3 cellular contexts compared by ENCODE assay signal in the genomic region with DNA sequence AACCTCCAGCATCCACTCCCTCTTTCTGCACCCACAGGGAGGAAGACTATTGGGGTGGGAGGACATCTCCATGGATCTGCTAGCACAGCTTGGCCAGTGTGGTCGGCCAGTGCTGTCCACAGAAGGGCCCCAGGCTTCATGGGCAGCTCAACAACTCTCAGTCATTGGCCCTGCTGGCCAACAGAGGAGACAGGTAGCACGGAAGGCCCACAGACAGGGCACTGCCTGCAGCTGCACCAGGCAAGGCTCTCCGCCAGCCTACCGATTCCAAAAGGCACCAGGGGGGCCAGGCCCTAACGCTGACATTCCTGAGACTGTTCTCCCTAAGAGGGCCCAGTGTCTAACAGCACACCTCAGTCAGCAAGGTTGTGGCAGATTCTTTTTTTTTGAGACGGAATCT.
TF ChIP-seq lines count a peak whose summit lies in the region.

No MANE protein-coding gene starts in this region.

TF ChIP-seq in A549, 52 proteins besides CTCF, POLR2A, EP300 and RAD21:
- TF ChIP-seq POLR2AphosphoS2 (conservative IDR thresholded peaks at IDR 0.05; ENCODE audit: low read length) (no peak), CEBPB (IDR thresholded peaks at IDR 0.05) (no peak), JUN (IDR thresholded peaks at IDR 0.05) (no peak), ZNF302 (CRISPR knock-in tag; IDR thresholded peaks at IDR 0.05) (no peak), MAZ (IDR thresholded peaks at IDR 0.05; ENCODE audit: borderline replicate concordance, low read depth, low read length) (no peak), HOXA7 (CRISPR knock-in tag; IDR thresholded peaks at IDR 0.05) (no peak), HOXB5 (CRISPR knock-in tag; IDR thresholded peaks at IDR 0.05) (no peak), HEYL (CRISPR knock-in tag; IDR thresholded peaks at IDR 0.05) (no peak), JUNB (IDR thresholded peaks at IDR 0.05) (no peak)
- TF ChIP-seq, protein P1, sequence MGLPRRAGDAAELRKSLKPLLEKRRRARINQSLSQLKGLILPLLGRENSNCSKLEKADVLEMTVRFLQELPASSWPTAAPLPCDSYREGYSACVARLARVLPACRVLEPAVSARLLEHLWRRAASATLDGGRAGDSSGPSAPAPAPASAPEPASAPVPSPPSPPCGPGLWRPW (IDR thresholded peaks at IDR 0.05), result no peak

TF ChIP-seq in GM23338, 12 proteins besides CTCF, POLR2A, EP300 and RAD21:
- TF ChIP-seq ZNF331 (CRISPR knock-in tag; IDR thresholded peaks at IDR 0.05; ENCODE audit: low read depth) (no peak), STAT1 (IDR thresholded peaks at IDR 0.05; ENCODE audit: unreplicated experiment) (no peak), EZH2 (IDR thresholded peaks at IDR 0.05; ENCODE audit: low read depth, unreplicated experiment) (no peak), CREB1 (CRISPR knock-in tag; IDR thresholded peaks at IDR 0.05; ENCODE audit: low read depth) (no peak), EZH2phosphoT487 (IDR thresholded peaks at IDR 0.05; ENCODE audit: unreplicated experiment) (no peak), POLR2AphosphoS5 (IDR thresholded peaks at IDR 0.05; ENCODE audit: low read depth) (no peak), JUNB (IDR thresholded peaks at IDR 0.05; ENCODE audit: unreplicated experiment) (no peak)
- TF ChIP-seq, protein P2, sequence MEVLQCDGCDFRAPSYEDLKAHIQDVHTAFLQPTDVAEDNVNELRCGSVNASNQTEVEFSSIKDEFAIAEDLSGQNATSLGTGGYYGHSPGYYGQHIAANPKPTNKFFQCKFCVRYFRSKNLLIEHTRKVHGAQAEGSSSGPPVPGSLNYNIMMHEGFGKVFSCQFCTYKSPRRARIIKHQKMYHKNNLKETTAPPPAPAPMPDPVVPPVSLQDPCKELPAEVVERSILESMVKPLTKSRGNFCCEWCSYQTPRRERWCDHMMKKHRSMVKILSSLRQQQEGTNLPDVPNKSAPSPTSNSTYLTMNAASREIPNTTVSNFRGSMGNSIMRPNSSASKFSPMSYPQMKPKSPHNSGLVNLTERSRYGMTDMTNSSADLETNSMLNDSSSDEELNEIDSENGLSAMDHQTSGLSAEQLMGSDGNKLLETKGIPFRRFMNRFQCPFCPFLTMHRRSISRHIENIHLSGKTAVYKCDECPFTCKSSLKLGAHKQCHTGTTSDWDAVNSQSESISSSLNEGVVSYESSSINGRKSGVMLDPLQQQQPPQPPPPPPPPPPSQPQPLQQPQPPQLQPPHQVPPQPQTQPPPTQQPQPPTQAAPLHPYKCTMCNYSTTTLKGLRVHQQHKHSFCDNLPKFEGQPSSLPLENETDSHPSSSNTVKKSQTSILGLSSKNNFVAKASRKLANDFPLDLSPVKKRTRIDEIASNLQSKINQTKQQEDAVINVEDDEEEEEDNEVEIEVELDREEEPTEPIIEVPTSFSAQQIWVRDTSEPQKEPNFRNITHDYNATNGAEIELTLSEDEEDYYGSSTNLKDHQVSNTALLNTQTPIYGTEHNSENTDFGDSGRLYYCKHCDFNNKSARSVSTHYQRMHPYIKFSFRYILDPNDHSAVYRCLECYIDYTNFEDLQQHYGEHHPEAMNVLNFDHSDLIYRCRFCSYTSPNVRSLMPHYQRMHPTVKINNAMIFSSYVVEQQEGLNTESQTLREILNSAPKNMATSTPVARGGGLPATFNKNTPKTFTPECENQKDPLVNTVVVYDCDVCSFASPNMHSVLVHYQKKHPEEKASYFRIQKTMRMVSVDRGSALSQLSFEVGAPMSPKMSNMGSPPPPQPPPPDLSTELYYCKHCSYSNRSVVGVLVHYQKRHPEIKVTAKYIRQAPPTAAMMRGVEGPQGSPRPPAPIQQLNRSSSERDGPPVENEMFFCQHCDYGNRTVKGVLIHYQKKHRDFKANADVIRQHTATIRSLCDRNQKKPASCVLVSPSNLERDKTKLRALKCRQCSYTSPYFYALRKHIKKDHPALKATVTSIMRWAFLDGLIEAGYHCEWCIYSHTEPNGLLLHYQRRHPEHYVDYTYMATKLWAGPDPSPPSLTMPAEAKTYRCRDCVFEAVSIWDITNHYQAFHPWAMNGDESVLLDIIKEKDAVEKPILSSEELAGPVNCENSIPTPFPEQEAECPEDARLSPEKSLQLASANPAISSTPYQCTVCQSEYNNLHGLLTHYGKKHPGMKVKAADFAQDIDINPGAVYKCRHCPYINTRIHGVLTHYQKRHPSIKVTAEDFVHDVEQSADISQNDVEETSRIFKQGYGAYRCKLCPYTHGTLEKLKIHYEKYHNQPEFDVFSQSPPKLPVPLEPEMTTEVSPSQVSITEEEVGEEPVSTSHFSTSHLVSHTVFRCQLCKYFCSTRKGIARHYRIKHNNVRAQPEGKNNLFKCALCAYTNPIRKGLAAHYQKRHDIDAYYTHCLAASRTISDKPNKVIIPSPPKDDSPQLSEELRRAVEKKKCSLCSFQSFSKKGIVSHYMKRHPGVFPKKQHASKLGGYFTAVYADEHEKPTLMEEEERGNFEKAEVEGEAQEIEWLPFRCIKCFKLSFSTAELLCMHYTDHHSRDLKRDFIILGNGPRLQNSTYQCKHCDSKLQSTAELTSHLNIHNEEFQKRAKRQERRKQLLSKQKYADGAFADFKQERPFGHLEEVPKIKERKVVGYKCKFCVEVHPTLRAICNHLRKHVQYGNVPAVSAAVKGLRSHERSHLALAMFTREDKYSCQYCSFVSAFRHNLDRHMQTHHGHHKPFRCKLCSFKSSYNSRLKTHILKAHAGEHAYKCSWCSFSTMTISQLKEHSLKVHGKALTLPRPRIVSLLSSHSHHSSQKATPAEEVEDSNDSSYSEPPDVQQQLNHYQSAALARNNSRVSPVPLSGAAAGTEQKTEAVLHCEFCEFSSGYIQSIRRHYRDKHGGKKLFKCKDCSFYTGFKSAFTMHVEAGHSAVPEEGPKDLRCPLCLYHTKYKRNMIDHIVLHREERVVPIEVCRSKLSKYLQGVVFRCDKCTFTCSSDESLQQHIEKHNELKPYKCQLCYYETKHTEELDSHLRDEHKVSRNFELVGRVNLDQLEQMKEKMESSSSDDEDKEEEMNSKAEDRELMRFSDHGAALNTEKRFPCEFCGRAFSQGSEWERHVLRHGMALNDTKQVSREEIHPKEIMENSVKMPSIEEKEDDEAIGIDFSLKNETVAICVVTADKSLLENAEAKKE (CRISPR knock-in tag; IDR thresholded peaks at IDR 0.05), result no peak
- TF ChIP-seq, protein P3, sequence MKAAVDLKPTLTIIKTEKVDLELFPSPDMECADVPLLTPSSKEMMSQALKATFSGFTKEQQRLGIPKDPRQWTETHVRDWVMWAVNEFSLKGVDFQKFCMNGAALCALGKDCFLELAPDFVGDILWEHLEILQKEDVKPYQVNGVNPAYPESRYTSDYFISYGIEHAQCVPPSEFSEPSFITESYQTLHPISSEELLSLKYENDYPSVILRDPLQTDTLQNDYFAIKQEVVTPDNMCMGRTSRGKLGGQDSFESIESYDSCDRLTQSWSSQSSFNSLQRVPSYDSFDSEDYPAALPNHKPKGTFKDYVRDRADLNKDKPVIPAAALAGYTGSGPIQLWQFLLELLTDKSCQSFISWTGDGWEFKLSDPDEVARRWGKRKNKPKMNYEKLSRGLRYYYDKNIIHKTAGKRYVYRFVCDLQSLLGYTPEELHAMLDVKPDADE (IDR thresholded peaks at IDR 0.05), result no peak

TF ChIP-seq in H1, 55 proteins besides CTCF, POLR2A, EP300 and RAD21:
- no peak for TF ChIP-seq BRCA1 (IDR thresholded peaks at IDR 0.05; ENCODE audit: low read depth, low read length)
